20 cellular contexts compared by ENCODE assay signal in genomic region chr6:43395822-43396221, GRCh38. TPM values are rescaled to one million over a fixed set of nuclear protein-coding genes. Genes with fewer than 3 reads are reported as not detected.
DNase-seq lines count a peak whose midpoint lies in the region; ATAC-seq and TF ChIP-seq lines count a peak whose summit lies in the region.
"Had no signal": no experiment of that assay in that cellular context is flagged by ENCODE, and none has a peak within 500 bp of the region (broad histone marks: within the 10 kb centered on the region; RNA-seq: fewer than 3 reads in every experiment).

No MANE protein-coding gene starts in this region.

- peak overlapping the region in 3 of 5 experiments; percentile 34 to 62 (median 52) for H3K27ac Mint-ChIP-seq in brain
- H3K27ac Mint-ChIP-seq in mesothelial cell of epicardium: peak overlapping the region; percentile 38
- H3K27ac Mint-ChIP-seq: activated CD8-positive, alpha-beta memory T cell treated with anti-CD3 and anti-CD28 coated beads, Interleukin-2, amount 10 ng/mL, durations not matched to agents 7 days and 5 days; memory B cell; stimulated activated effector memory CD8-positive, alpha-beta T cell treated with anti-CD3 and anti-CD28 coated beads, Interleukin-12 subunit alpha, Interleukin-12 subunit beta, amount 100 ng/mL, for 72 hours had no signal

- H3K27ac ChIP-seq in smooth muscle cell (ENCODE audit: low read depth): no peak overlapping the region
- H3K27ac ChIP-seq: 22Rv1, SK-N-MC, thoracic aorta had no signal

- TF ChIP-seq CTCF in brain (conservative IDR thresholded peaks at IDR 0.05): no peak
- TF ChIP-seq CTCF in mesothelial cell of epicardium (IDR thresholded peaks at IDR 0.05; ENCODE audit: unreplicated experiment): no peak
- TF ChIP-seq CTCF in smooth muscle cell (IDR thresholded peaks at IDR 0.05; ENCODE audit: borderline replicate concordance, insufficient read depth, poor library complexity, severe bottlenecking): no peak

- H3K4me1 Mint-ChIP-seq in brain: peaks cover 20% of the 10 kb centered on the region
- peaks cover 52% of the 10 kb centered on the region for H3K4me1 Mint-ChIP-seq in mesothelial cell of epicardium

- H3K27me3 Mint-ChIP-seq in brain: peaks cover 4% of the 10 kb centered on the region
- H3K27me3 Mint-ChIP-seq in mesothelial cell of epicardium (ENCODE audit: low read depth): no peaks in the 10 kb centered on the region

- H3K36me3 Mint-ChIP-seq in brain (no peaks in the 10 kb centered on the region), mesothelial cell of epicardium (no peaks in the 10 kb centered on the region)
- H3K36me3 Mint-ChIP-seq: activated CD8-positive, alpha-beta memory T cell treated with anti-CD3 and anti-CD28 coated beads, Interleukin-2, amount 10 ng/mL, durations not matched to agents 7 days and 5 days; memory B cell; stimulated activated effector memory CD8-positive, alpha-beta T cell treated with anti-CD3 and anti-CD28 coated beads, Interleukin-12 subunit alpha, Interleukin-12 subunit beta, amount 100 ng/mL, for 72 hours had no signal

- H3K79me2 ChIP-seq in smooth muscle cell (ENCODE audit: low read depth): no peaks in the 10 kb centered on the region

- no peak overlapping the region for H3K9ac ChIP-seq in smooth muscle cell (ENCODE audit: low read depth)

- H3K4me1 ChIP-seq in smooth muscle cell (ENCODE audit: low read depth): peaks cover 11% of the 10 kb centered on the region

- H3K36me3 ChIP-seq in smooth muscle cell (ENCODE audit: low read depth): no peaks in the 10 kb centered on the region
- H3K36me3 ChIP-seq: BE2C, thoracic aorta had no signal

- H4K20me1 ChIP-seq in smooth muscle cell (ENCODE audit: low read depth): no peaks in the 10 kb centered on the region

- H3K4me2 ChIP-seq in smooth muscle cell: no peak overlapping the region

- H3K9me3 Mint-ChIP-seq in brain (no peaks in the 10 kb centered on the region), mesothelial cell of epicardium (no peaks in the 10 kb centered on the region)
- H3K9me3 Mint-ChIP-seq: memory B cell; nephron; stimulated activated effector memory CD8-positive, alpha-beta T cell treated with anti-CD3 and anti-CD28 coated beads, Interleukin-12 subunit alpha, Interleukin-12 subunit beta, amount 100 ng/mL, for 72 hours had no signal

- WGBS in smooth muscle cell (ENCODE audit: low lambda C conversion rate): 85% methylated on average over 4 of the region's 4 CpGs

- no peak for TF ChIP-seq EP300 in Ishikawa (IDR thresholded peaks at IDR 0.05; ENCODE audit: borderline replicate concordance)

- no peaks in the 10 kb centered on the region for H3F3A ChIP-seq in smooth muscle cell (ENCODE audit: low read depth)

- DNase-seq in DMS 273 (lab: John Stamatoyannopoulos, UW; ENCODE audit: unreplicated experiment) (peak; percentile 45), DMS 273 treated with DMSO at 0.1 percent for 48 hours (lab: John Stamatoyannopoulos, UW) (no peak), mesothelial cell of epicardium (ENCODE audit: low spot score in 2 of 2, unreplicated experiment in 2 of 2) (no peak), DMS79 (lab: John Stamatoyannopoulos, UW) (no peak), smooth muscle cell (lab: John Stamatoyannopoulos, UW; ENCODE audit: unreplicated experiment) (no peak)
- DNase-seq: activated CD8-positive, alpha-beta memory T cell treated with anti-CD3 and anti-CD28 coated beads, Interleukin-2, amount 10 ng/mL, durations not matched to agents 7 days and 5 days; BE2C; effector CD4-positive, alpha-beta T cell; NCI-H2029; NCI-H524; stimulated activated CD4-positive, alpha-beta T cell treated with anti-CD3 and anti-CD28 coated beads, Interleukin-12 subunit alpha, Interleukin-12 subunit beta, amount 100 ng/mL, for 4 hours had no signal

- H3K4me3 ChIP-seq in smooth muscle cell: no peak overlapping the region
- H3K4me3 ChIP-seq: SK-N-MC, thoracic aorta had no signal

- no peaks in the 10 kb centered on the region for H3K9me3 ChIP-seq in smooth muscle cell (replicated peaks; ENCODE audit: low read depth)
- H3K9me3 ChIP-seq: BE2C, thoracic aorta had no signal

- ATAC-seq in GM19395 (IDR thresholded peaks at IDR 0.05; ENCODE audit: unreplicated experiment): no peak
- ATAC-seq: activated CD8-positive, alpha-beta memory T cell treated with anti-CD3 and anti-CD28 coated beads, Interleukin-2, amount 10 ng/mL, durations not matched to agents 7 days and 5 days; stimulated activated effector memory CD8-positive, alpha-beta T cell treated with anti-CD3 and anti-CD28 coated beads, Interleukin-12 subunit alpha, Interleukin-12 subunit beta, amount 100 ng/mL, for 72 hours had no signal

- no peak for TF ChIP-seq RAD21 in Ishikawa (IDR thresholded peaks at IDR 0.05; ENCODE audit: low read depth)

- H3K27me3 ChIP-seq in smooth muscle cell (ENCODE audit: low read depth): no peaks in the 10 kb centered on the region
- H3K27me3 ChIP-seq: BE2C had no signal

- H2AFZ ChIP-seq in smooth muscle cell (ENCODE audit: low read depth): no peak overlapping the region

- H3K4me3 Mint-ChIP-seq in brain (no peak overlapping the region), mesothelial cell of epicardium (no peak overlapping the region)
- H3K4me3 Mint-ChIP-seq: activated CD8-positive, alpha-beta memory T cell treated with anti-CD3 and anti-CD28 coated beads, Interleukin-2, amount 10 ng/mL, durations not matched to agents 7 days and 5 days; memory B cell; nephron; stimulated activated effector memory CD8-positive, alpha-beta T cell treated with anti-CD3 and anti-CD28 coated beads, Interleukin-12 subunit alpha, Interleukin-12 subunit beta, amount 100 ng/mL, for 72 hours had no signal

TF ChIP-seq in Ishikawa, 13 proteins besides CTCF, POLR2A, EP300 and RAD21:
- TF ChIP-seq FOXM1 (IDR thresholded peaks at IDR 0.05; ENCODE audit: borderline replicate concordance, low read depth): no peak
- peak; percentile 60 for TF ChIP-seq NFIC (IDR thresholded peaks at IDR 0.05)
- no peak for TF ChIP-seq CREB1 (IDR thresholded peaks at IDR 0.05; ENCODE audit: low read depth)
TF ChIP-seq in Ishikawa: peak in this region for 1.

RNA-seq across cellular contexts. Expression of gene ZNF318, which starts 26.4 kb away (rescaled TPM):
- 15.3 TPM for polyA plus RNA-seq in brain (ENCODE audit: insufficient read depth, low read depth, low replicate concordance)
- total RNA-seq in mesothelial cell of epicardium: 26.9 to 29.0 TPM (median 28.1 TPM) in 3 replicates
- total RNA-seq in smooth muscle cell: 13.8 and 14.7 TPM in 2 replicates
- 5.8 and 6.7 TPM in 2 replicates for polyA plus RNA-seq in smooth muscle cell

RNA-seq across cellular contexts. Expression of gene ABCC10, which starts 31.5 kb away (rescaled TPM):
- polyA plus RNA-seq in brain (ENCODE audit: insufficient read depth, low read depth, low replicate concordance) (11.3 TPM), smooth muscle cell (17.8 and 35.0 TPM in 2 replicates)
- total RNA-seq in mesothelial cell of epicardium (55.8 to 60.2 TPM (median 60.1 TPM) in 3 replicates), smooth muscle cell (11.2 and 12.5 TPM in 2 replicates)

RNA-seq across cellular contexts. Expression of gene DLK2, which starts 59.5 kb away (rescaled TPM):
- polyA plus RNA-seq in brain (ENCODE audit: insufficient read depth, low read depth, low replicate concordance) (1.9 TPM), smooth muscle cell (3.7 and 3.8 TPM in 2 replicates)
- total RNA-seq in mesothelial cell of epicardium (3.5 to 4.7 TPM (median 4.1 TPM) in 3 replicates), smooth muscle cell (0.27 and 2.0 TPM in 2 replicates)
- total RNA-seq: activated CD8-positive, alpha-beta memory T cell treated with anti-CD3 and anti-CD28 coated beads, Interleukin-2, amount 10 ng/mL, durations not matched to agents 7 days and 5 days; thoracic aorta had no signal
